Comparison of ENCODE assay signal across 1 cellular context in genomic region chr6:44265003-44265842, GRCh38.
TF ChIP-seq lines count a peak whose summit lies in the region.

Gene NFKBIE, minus strand, starts transcription at chr6:44265551. Its CDS starts 205 bp downstream, at chr6:44265346.

TF ChIP-seq in HepG2, 621 proteins besides CTCF, POLR2A, EP300 and RAD21 (continued from another document and continues in another):
- TF ChIP-seq ZNF260 (CRISPR knock-in tag; IDR thresholded peaks at IDR 0.05; ENCODE audit: borderline replicate concordance, low read depth), result no peak; the same call in 1 of the 2 replicates
- peak; percentile 89; the same call in 1 of the 2 replicates for TF ChIP-seq ZNF776 (CRISPR knock-in tag; IDR thresholded peaks at IDR 0.05)
- TF ChIP-seq KLF12 (CRISPR knock-in tag; IDR thresholded peaks at IDR 0.05; ENCODE audit: borderline replicate concordance), result peak; percentile 56; the same call in 1 of the 2 replicates
- peak; percentile 58; the same call in 1 of the 2 replicates for TF ChIP-seq ZFP82 (CRISPR knock-in tag; IDR thresholded peaks at IDR 0.05; ENCODE audit: borderline replicate concordance)
- TF ChIP-seq ZFY (CRISPR knock-in tag; IDR thresholded peaks at IDR 0.05), result peak; percentile 90
- peak; percentile 9; the same call in 1 of the 2 replicates for TF ChIP-seq RXRB (CRISPR knock-in tag; IDR thresholded peaks at IDR 0.05; ENCODE audit: borderline replicate concordance)
- no peak for TF ChIP-seq TCF7L2 (IDR thresholded peaks at IDR 0.05; ENCODE audit: low read depth, low read length)
- peak; percentile 50; the same call in 1 of the 2 replicates for TF ChIP-seq RNF2 (conservative IDR thresholded peaks at IDR 0.05; ENCODE audit: low read depth)
- TF ChIP-seq ZNF713 (CRISPR knock-in tag; IDR thresholded peaks at IDR 0.05), result 0 out of 2 replicates have a peak, but pooled peaks have one; percentile 44
- peak; percentile 74; the same call in 1 of the 2 replicates for TF ChIP-seq ZNF430 (CRISPR knock-in tag; IDR thresholded peaks at IDR 0.05)
- TF ChIP-seq PHF8 (CRISPR knock-in tag; IDR thresholded peaks at IDR 0.05), result peak; percentile 62
- 0 out of 2 replicates have a peak, but pooled peaks have one; percentile 40 for TF ChIP-seq MIER2 (CRISPR knock-in tag; IDR thresholded peaks at IDR 0.05)
- TF ChIP-seq FOSL1 (CRISPR knock-in tag; IDR thresholded peaks at IDR 0.05; ENCODE audit: borderline replicate concordance), result no peak
- TF ChIP-seq ZNF225 (CRISPR knock-in tag; IDR thresholded peaks at IDR 0.05), result peak; percentile 53; the same call in 1 of the 2 replicates
- TF ChIP-seq ZNF3 (CRISPR knock-in tag; IDR thresholded peaks at IDR 0.05), result no peak
- peak; percentile 94 for TF ChIP-seq THAP7 (CRISPR knock-in tag; IDR thresholded peaks at IDR 0.05)
- no peak for TF ChIP-seq ATF5 (CRISPR knock-in tag; IDR thresholded peaks at IDR 0.05; ENCODE audit: low read depth)
- TF ChIP-seq SNAI1 (CRISPR knock-in tag; IDR thresholded peaks at IDR 0.05; ENCODE audit: borderline replicate concordance), result no peak
- no peak; the same call in 1 of the 2 replicates for TF ChIP-seq DR1 (CRISPR knock-in tag; IDR thresholded peaks at IDR 0.05)
- TF ChIP-seq ZIK1 (CRISPR knock-in tag; IDR thresholded peaks at IDR 0.05; ENCODE audit: borderline replicate concordance, low read depth), result peak; percentile 46; the same call in 1 of the 2 replicates
- peak; percentile 94 for TF ChIP-seq ZNF709 (CRISPR knock-in tag; IDR thresholded peaks at IDR 0.05)
- TF ChIP-seq ZNF777 (CRISPR knock-in tag; IDR thresholded peaks at IDR 0.05), result peak; percentile 41; the same call in 1 of the 2 replicates
- no peak for TF ChIP-seq TBX3 (IDR thresholded peaks at IDR 0.05; ENCODE audit: borderline replicate concordance)
- TF ChIP-seq MZF1 (CRISPR knock-in tag; IDR thresholded peaks at IDR 0.05; ENCODE audit: borderline replicate concordance), result no peak
- TF ChIP-seq PLRG1 (conservative IDR thresholded peaks at IDR 0.05), result no peak
- TF ChIP-seq PAWR (CRISPR knock-in tag; IDR thresholded peaks at IDR 0.05; ENCODE audit: borderline replicate concordance), result no peak; the same call in 1 of the 2 replicates
- TF ChIP-seq ARID5B (CRISPR knock-in tag; IDR thresholded peaks at IDR 0.05), result no peak
- TF ChIP-seq ERF (CRISPR knock-in tag; IDR thresholded peaks at IDR 0.05), result peak; percentile 74; the same call in 1 of the 2 replicates
- TF ChIP-seq MXI1 (IDR thresholded peaks at IDR 0.05; ENCODE audit: borderline replicate concordance, low read depth, low read length), result peak; percentile 56; the same call in 1 of the 3 replicates
- 0 out of 2 replicates have a peak, but pooled peaks have one; percentile 33 for TF ChIP-seq HIC2 (CRISPR knock-in tag; IDR thresholded peaks at IDR 0.05; ENCODE audit: low read depth)
- TF ChIP-seq ZNF446 (CRISPR knock-in tag; IDR thresholded peaks at IDR 0.05), result peak; percentile 77; the same call in 1 of the 2 replicates
- TF ChIP-seq BRCA1 (CRISPR knock-in tag; IDR thresholded peaks at IDR 0.05), result 0 out of 2 replicates have a peak, but pooled peaks have one; percentile 23
- TF ChIP-seq YY1 (IDR thresholded peaks at IDR 0.05; ENCODE audit: insufficient read depth, insufficient replicate concordance, low read depth, low read length), result peak; percentile 64
- peak; percentile 52; the same call in 1 of the 2 replicates for TF ChIP-seq CC2D1A (CRISPR knock-in tag; IDR thresholded peaks at IDR 0.05)
- peak; percentile 95 for TF ChIP-seq CHCHD3 (CRISPR knock-in tag; IDR thresholded peaks at IDR 0.05)
- peak; percentile 45 for TF ChIP-seq RBM39 (IDR thresholded peaks at IDR 0.05; ENCODE audit: low read depth, low read length, poor library complexity, severe bottlenecking)
- TF ChIP-seq MAF1 (CRISPR knock-in tag; IDR thresholded peaks at IDR 0.05; ENCODE audit: borderline replicate concordance), result no peak
- no peak for TF ChIP-seq ZBTB37 (CRISPR knock-in tag; IDR thresholded peaks at IDR 0.05)
- TF ChIP-seq HMGXB4 (CRISPR knock-in tag; IDR thresholded peaks at IDR 0.05; ENCODE audit: borderline replicate concordance in 1 of 2, low read depth in 1 of 2), result peak; percentile 84 to 87
- TF ChIP-seq MYNN (CRISPR knock-in tag; IDR thresholded peaks at IDR 0.05; ENCODE audit: low read depth), result no peak
- peak; percentile 58 for TF ChIP-seq ZNF263 (CRISPR knock-in tag; IDR thresholded peaks at IDR 0.05)
- peak in 1 of 2 experiments; percentile 75; a peak in 2 of 4 replicates for TF ChIP-seq KLF16 (CRISPR knock-in tag; IDR thresholded peaks at IDR 0.05)
- peak; percentile 85 for TF ChIP-seq ZNF607 (CRISPR knock-in tag; IDR thresholded peaks at IDR 0.05; ENCODE audit: borderline replicate concordance)
- TF ChIP-seq NR2F6 (IDR thresholded peaks at IDR 0.05), result no peak
- no peak for TF ChIP-seq NR2F6 (CRISPR knock-in tag; IDR thresholded peaks at IDR 0.05)
- peak; percentile 94; the same call in 1 of the 2 replicates for TF ChIP-seq PAX8 (CRISPR knock-in tag; IDR thresholded peaks at IDR 0.05; ENCODE audit: borderline replicate concordance)
- TF ChIP-seq CCDC6 (CRISPR knock-in tag; IDR thresholded peaks at IDR 0.05), result 0 out of 2 replicates have a peak, but pooled peaks have one; percentile 53
- no peak for TF ChIP-seq ZNF326 (CRISPR knock-in tag; IDR thresholded peaks at IDR 0.05; ENCODE audit: borderline replicate concordance)
- no peak for TF ChIP-seq CSRNP2 (CRISPR knock-in tag; conservative IDR thresholded peaks at IDR 0.05; ENCODE audit: low read depth)
- peak; percentile 85; the same call in 1 of the 2 replicates for TF ChIP-seq ZNF556 (CRISPR knock-in tag; IDR thresholded peaks at IDR 0.05; ENCODE audit: borderline replicate concordance)
- no peak for TF ChIP-seq GPBP1L1 (CRISPR knock-in tag; IDR thresholded peaks at IDR 0.05)
- no peak for TF ChIP-seq ZNF367 (CRISPR knock-in tag; IDR thresholded peaks at IDR 0.05; ENCODE audit: borderline replicate concordance)
- no peak for TF ChIP-seq ZNF616 (CRISPR knock-in tag; IDR thresholded peaks at IDR 0.05; ENCODE audit: low read depth)
- TF ChIP-seq MEIS1 (CRISPR knock-in tag; IDR thresholded peaks at IDR 0.05; ENCODE audit: borderline replicate concordance), result peak; percentile 62; the same call in 1 of the 2 replicates
- no peak; the same call in none of the 2 replicates for TF ChIP-seq ARHGAP35 (CRISPR knock-in tag; IDR thresholded peaks at IDR 0.05; ENCODE audit: borderline replicate concordance)
- TF ChIP-seq ZNF768 (CRISPR knock-in tag; IDR thresholded peaks at IDR 0.05), result peak; percentile 59; the same call in 1 of the 2 replicates
- TF ChIP-seq ZNF780A (CRISPR knock-in tag; IDR thresholded peaks at IDR 0.05), result no peak
- TF ChIP-seq ZNF124 (CRISPR knock-in tag; IDR thresholded peaks at IDR 0.05), result no peak; the same call in 1 of the 2 replicates
- no peak; the same call in 1 of the 2 replicates for TF ChIP-seq ETV6 (CRISPR knock-in tag; conservative IDR thresholded peaks at IDR 0.05)
- TF ChIP-seq ZFP62 (CRISPR knock-in tag; IDR thresholded peaks at IDR 0.05), result no peak
- no peak for TF ChIP-seq TOE1 (CRISPR knock-in tag; IDR thresholded peaks at IDR 0.05)
